Comparison of ENCODE assay signal across 8 cellular contexts in the genomic region with DNA sequence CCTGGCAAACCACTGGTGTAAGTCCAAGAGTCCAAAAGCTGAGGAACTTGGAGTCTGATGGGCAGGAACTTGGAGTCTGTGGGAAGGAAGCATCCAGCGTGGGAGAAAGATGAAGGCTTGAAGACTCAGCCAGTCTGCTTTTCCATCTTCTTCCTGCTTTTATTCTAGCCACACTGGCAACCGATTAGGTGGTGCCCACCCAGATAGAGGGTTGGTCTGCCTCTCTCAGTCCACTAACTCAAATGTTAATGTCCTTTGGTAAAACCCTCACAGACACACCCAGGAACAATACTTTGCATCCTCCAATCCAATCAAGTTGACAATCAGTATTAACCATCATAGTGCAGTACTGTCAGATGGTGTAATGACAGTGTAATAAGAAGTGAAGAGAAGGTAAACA.
"Had no signal": no experiment of that assay in that cellular context is flagged by ENCODE, and none has a peak within 500 bp of the region (broad histone marks: within the 10 kb centered on the region; RNA-seq: fewer than 3 reads in every experiment).

No MANE protein-coding gene starts in this region.

- FAIRE-seq: H1, H54, HepG2 had no signal

- H3K4me3 ChIP-seq: GM23338 had no signal

- H2AFZ ChIP-seq: GM23338 had no signal

- H3K4me2 ChIP-seq: GM23338 had no signal

- ATAC-seq: GM23338, HepG2 had no signal

- H3K27ac ChIP-seq: HL-60 had no signal

- DNase-seq: H9, HCEC 1CT, HFFc6 had no signal
